In genomic region chr14:102932484-102933248, GRCh38 we compare ENCODE assay signal across 2 cellular contexts.
TF ChIP-seq lines count a peak whose summit lies in the region.

No MANE protein-coding gene starts in this region.

TF ChIP-seq in HepG2, 621 proteins besides CTCF, POLR2A, EP300 and RAD21 (continues in another document):
- TF ChIP-seq ZFP36 (IDR thresholded peaks at IDR 0.05; ENCODE audit: borderline replicate concordance, low read depth, low read length, partially characterized antibody), result no peak
- TF ChIP-seq SRSF1 (optimal IDR thresholded peaks at IDR 0.05; ENCODE audit: low read depth, low read length), result no peak
- no peak for TF ChIP-seq POGK (CRISPR knock-in tag; conservative IDR thresholded peaks at IDR 0.05)
- TF ChIP-seq ARID4A (CRISPR knock-in tag; IDR thresholded peaks at IDR 0.05; ENCODE audit: borderline replicate concordance), result no peak
- TF ChIP-seq ZBTB7A (CRISPR knock-in tag; IDR thresholded peaks at IDR 0.05), result no peak
- TF ChIP-seq ARNT (IDR thresholded peaks at IDR 0.05), result no peak
- TF ChIP-seq ZNF597 (CRISPR knock-in tag; IDR thresholded peaks at IDR 0.05), result no peak
- 0 out of 2 replicates have a peak, but pooled peaks have one; percentile 20 for TF ChIP-seq POLR2AphosphoS5 (IDR thresholded peaks at IDR 0.05; ENCODE audit: low read depth, low read length)
- no peak for TF ChIP-seq ATF7-NPFF (CRISPR knock-in tag; IDR thresholded peaks at IDR 0.05; ENCODE audit: low read depth)
- no peak for TF ChIP-seq ZSCAN9 (CRISPR knock-in tag; IDR thresholded peaks at IDR 0.05; ENCODE audit: borderline replicate concordance)
- TF ChIP-seq ELF3 (CRISPR knock-in tag; IDR thresholded peaks at IDR 0.05), result no peak
- TF ChIP-seq ZNF558 (CRISPR knock-in tag; IDR thresholded peaks at IDR 0.05; ENCODE audit: borderline replicate concordance), result no peak
- no peak for TF ChIP-seq HNF4A (CRISPR knock-in tag; IDR thresholded peaks at IDR 0.05)
- TF ChIP-seq ZNF138 (CRISPR knock-in tag; IDR thresholded peaks at IDR 0.05; ENCODE audit: low read depth), result no peak
- TF ChIP-seq ZNF776 (CRISPR knock-in tag; IDR thresholded peaks at IDR 0.05), result no peak
- no peak for TF ChIP-seq TBP (CRISPR knock-in tag; IDR thresholded peaks at IDR 0.05)
- TF ChIP-seq RBFOX2 (IDR thresholded peaks at IDR 0.05; ENCODE audit: low read depth, low read length), result 0 out of 2 replicates have a peak, but pooled peaks have one; percentile 17
- no peak for TF ChIP-seq DNMT3B (CRISPR knock-in tag; conservative IDR thresholded peaks at IDR 0.05)
- TF ChIP-seq ZNF121 (CRISPR knock-in tag; IDR thresholded peaks at IDR 0.05), result no peak
- no peak for TF ChIP-seq ZNF263 (CRISPR knock-in tag; IDR thresholded peaks at IDR 0.05)
- no peak for TF ChIP-seq HOXA5 (CRISPR knock-in tag; IDR thresholded peaks at IDR 0.05)
- TF ChIP-seq KDM4B (CRISPR knock-in tag; IDR thresholded peaks at IDR 0.05), result no peak
- TF ChIP-seq ZNF24 (IDR thresholded peaks at IDR 0.05), result no peak
- TF ChIP-seq MTA3 (CRISPR knock-in tag; IDR thresholded peaks at IDR 0.05), result no peak
- no peak for TF ChIP-seq ZNF720 (CRISPR knock-in tag; IDR thresholded peaks at IDR 0.05)
- peak; percentile 60 for TF ChIP-seq AGO2 (optimal IDR thresholded peaks at IDR 0.05; ENCODE audit: low read depth, low read length)
- no peak for TF ChIP-seq FOXP1 (IDR thresholded peaks at IDR 0.05)
- no peak for TF ChIP-seq FOXP1 (CRISPR knock-in tag; IDR thresholded peaks at IDR 0.05)
- TF ChIP-seq CHD4 (IDR thresholded peaks at IDR 0.05; ENCODE audit: borderline replicate concordance, low read length), result no peak
- TF ChIP-seq RBM22 (optimal IDR thresholded peaks at IDR 0.05; ENCODE audit: low read length), result peak; percentile 10
- no peak for TF ChIP-seq ETV5 (CRISPR knock-in tag; IDR thresholded peaks at IDR 0.05; ENCODE audit: borderline replicate concordance)
- TF ChIP-seq HCFC1 (IDR thresholded peaks at IDR 0.05; ENCODE audit: low read depth, low read length), result no peak
- TF ChIP-seq ZNF576 (CRISPR knock-in tag; IDR thresholded peaks at IDR 0.05), result no peak
- no peak for TF ChIP-seq ZNF383 (CRISPR knock-in tag; IDR thresholded peaks at IDR 0.05; ENCODE audit: borderline replicate concordance)

TF ChIP-seq in HEK293T, 16 proteins besides CTCF, POLR2A, EP300 and RAD21:
- TF ChIP-seq SP1 (IDR thresholded peaks at IDR 0.05) (no peak), L3MBTL2 (conservative IDR thresholded peaks at IDR 0.05) (no peak), PKNOX1 (IDR thresholded peaks at IDR 0.05) (no peak), FOXA1 (IDR thresholded peaks at IDR 0.05) (no peak), ELF4 (IDR thresholded peaks at IDR 0.05) (no peak), LEF1 (IDR thresholded peaks at IDR 0.05; ENCODE audit: borderline replicate concordance) (no peak), FOXM1 (IDR thresholded peaks at IDR 0.05; ENCODE audit: borderline replicate concordance) (no peak), TARDBP (IDR thresholded peaks at IDR 0.05) (no peak), ZNF384 (IDR thresholded peaks at IDR 0.05) (no peak), ARNT (IDR thresholded peaks at IDR 0.05) (no peak), BHLHE40 (IDR thresholded peaks at IDR 0.05; ENCODE audit: borderline replicate concordance) (no peak), CTBP1 (IDR thresholded peaks at IDR 0.05; ENCODE audit: borderline replicate concordance) (no peak), SUZ12 (IDR thresholded peaks at IDR 0.05) (no peak), FOXK2 (IDR thresholded peaks at IDR 0.05) (no peak), NFRKB (IDR thresholded peaks at IDR 0.05) (no peak), HDGF (IDR thresholded peaks at IDR 0.05; ENCODE audit: borderline replicate concordance) (no peak)
